1 cellular context compared by ENCODE assay signal in the genomic region with DNA sequence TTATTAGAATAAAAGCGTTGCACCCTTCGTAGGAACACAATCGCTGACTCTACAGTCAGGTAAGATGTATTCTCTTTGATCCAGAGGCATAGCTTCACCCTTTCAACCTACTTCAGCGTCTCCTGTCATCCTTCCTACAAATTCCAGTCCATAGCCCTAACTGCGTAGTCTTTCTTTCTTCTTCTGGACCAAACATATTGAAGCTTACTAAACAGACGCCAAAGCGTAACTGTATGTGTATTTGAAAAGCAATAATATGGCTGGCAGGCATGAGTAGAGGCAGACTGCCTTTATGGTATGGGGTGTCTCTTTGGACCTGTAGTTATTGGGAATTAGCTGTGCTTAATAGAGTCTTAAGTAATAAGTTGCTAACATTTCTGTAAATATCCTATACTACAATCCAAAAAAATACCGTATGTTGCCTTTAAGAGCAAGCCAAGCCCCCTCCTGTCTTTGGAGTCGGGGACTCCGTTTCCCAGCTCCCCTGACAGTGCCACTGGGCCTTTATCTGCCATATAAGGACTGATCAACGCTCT.
TF ChIP-seq lines count a peak whose summit lies in the region.

No MANE protein-coding gene starts in this region.

TF ChIP-seq in K562, 482 proteins besides CTCF, POLR2A, EP300 and RAD21 (continued from another document):
- TF ChIP-seq PTBP1 (IDR thresholded peaks at IDR 0.05; ENCODE audit: low read depth, low read length) (no peak), TBP (optimal IDR thresholded peaks at IDR 0.05; ENCODE audit: low read depth, low read length) (peak; percentile 14), ZNF436 (CRISPR knock-in tag; IDR thresholded peaks at IDR 0.05) (no peak), CEBPB (tag; IDR thresholded peaks at IDR 0.05) (no peak), HNRNPH1 (optimal IDR thresholded peaks at IDR 0.05; ENCODE audit: low read depth, low read length) (no peak)
- TF ChIP-seq, protein P1, sequence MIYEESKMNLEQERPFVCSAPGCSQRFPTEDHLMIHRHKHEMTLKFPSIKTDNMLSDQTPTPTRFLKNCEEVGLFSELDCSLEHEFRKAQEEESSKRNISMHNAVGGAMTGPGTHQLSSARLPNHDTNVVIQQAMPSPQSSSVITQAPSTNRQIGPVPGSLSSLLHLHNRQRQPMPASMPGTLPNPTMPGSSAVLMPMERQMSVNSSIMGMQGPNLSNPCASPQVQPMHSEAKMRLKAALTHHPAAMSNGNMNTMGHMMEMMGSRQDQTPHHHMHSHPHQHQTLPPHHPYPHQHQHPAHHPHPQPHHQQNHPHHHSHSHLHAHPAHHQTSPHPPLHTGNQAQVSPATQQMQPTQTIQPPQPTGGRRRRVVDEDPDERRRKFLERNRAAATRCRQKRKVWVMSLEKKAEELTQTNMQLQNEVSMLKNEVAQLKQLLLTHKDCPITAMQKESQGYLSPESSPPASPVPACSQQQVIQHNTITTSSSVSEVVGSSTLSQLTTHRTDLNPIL (CRISPR knock-in tag; IDR thresholded peaks at IDR 0.05), result no peak
- TF ChIP-seq, protein P2, sequence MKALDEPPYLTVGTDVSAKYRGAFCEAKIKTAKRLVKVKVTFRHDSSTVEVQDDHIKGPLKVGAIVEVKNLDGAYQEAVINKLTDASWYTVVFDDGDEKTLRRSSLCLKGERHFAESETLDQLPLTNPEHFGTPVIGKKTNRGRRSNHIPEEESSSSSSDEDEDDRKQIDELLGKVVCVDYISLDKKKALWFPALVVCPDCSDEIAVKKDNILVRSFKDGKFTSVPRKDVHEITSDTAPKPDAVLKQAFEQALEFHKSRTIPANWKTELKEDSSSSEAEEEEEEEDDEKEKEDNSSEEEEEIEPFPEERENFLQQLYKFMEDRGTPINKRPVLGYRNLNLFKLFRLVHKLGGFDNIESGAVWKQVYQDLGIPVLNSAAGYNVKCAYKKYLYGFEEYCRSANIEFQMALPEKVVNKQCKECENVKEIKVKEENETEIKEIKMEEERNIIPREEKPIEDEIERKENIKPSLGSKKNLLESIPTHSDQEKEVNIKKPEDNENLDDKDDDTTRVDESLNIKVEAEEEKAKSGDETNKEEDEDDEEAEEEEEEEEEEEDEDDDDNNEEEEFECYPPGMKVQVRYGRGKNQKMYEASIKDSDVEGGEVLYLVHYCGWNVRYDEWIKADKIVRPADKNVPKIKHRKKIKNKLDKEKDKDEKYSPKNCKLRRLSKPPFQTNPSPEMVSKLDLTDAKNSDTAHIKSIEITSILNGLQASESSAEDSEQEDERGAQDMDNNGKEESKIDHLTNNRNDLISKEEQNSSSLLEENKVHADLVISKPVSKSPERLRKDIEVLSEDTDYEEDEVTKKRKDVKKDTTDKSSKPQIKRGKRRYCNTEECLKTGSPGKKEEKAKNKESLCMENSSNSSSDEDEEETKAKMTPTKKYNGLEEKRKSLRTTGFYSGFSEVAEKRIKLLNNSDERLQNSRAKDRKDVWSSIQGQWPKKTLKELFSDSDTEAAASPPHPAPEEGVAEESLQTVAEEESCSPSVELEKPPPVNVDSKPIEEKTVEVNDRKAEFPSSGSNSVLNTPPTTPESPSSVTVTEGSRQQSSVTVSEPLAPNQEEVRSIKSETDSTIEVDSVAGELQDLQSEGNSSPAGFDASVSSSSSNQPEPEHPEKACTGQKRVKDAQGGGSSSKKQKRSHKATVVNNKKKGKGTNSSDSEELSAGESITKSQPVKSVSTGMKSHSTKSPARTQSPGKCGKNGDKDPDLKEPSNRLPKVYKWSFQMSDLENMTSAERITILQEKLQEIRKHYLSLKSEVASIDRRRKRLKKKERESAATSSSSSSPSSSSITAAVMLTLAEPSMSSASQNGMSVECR (CRISPR knock-in tag; IDR thresholded peaks at IDR 0.05), result no peak
